In genomic region chr12:95182868-95183415, GRCh38 we compare ENCODE assay signal across 1 cellular context.
TF ChIP-seq lines count a peak whose summit lies in the region.

No MANE protein-coding gene starts in this region.

TF ChIP-seq in K562, 482 proteins besides CTCF, POLR2A, EP300 and RAD21 (continued from another document):
- TF ChIP-seq ZNF77 (CRISPR knock-in tag; IDR thresholded peaks at IDR 0.05) (no peak), FOXA1 (IDR thresholded peaks at IDR 0.05; ENCODE audit: borderline replicate concordance) (no peak)
